Comparison of ENCODE assay signal across 8 cellular contexts in genomic region chr19:18045307-18046013, GRCh38. TPM values are rescaled to one million over a fixed set of nuclear protein-coding genes. Genes with fewer than 3 reads are reported as not detected.
DNase-seq lines count a peak whose midpoint lies in the region; ATAC-seq and TF ChIP-seq lines count a peak whose summit lies in the region.

No MANE protein-coding gene starts in this region.

- H3K9me3 Mint-ChIP-seq in CD14-positive monocyte (peaks cover 0 to 10% (median 4%) of the 10 kb centered on the region in 7 donors), MCF 10A (ENCODE audit: unreplicated experiment) (no peaks in the 10 kb centered on the region), nephron (no peaks in the 10 kb centered on the region)

- no TSS peak for BruUV-seq in MCF 10A (replicated peaks; lab: Mats Ljungman, UMichigan)

- H3K27me3 Mint-ChIP-seq in CD14-positive monocyte (ENCODE audit: low read depth in 3 of 3) (peaks cover 3 to 14% (median 13%) of the 10 kb centered on the region in 3 donors), MCF 10A (ENCODE audit: insufficient read depth, unreplicated experiment) (no peaks in the 10 kb centered on the region), nephron (ENCODE audit: low read depth) (peaks cover 10% of the 10 kb centered on the region)

- H3K36me3 Mint-ChIP-seq in CD14-positive monocyte, result no peaks in the 10 kb centered on the region
- H3K36me3 Mint-ChIP-seq in MCF 10A (ENCODE audit: insufficient read depth, unreplicated experiment), result no peaks in the 10 kb centered on the region
- H3K36me3 Mint-ChIP-seq in nephron (ENCODE audit: low read depth), result no peaks in the 10 kb centered on the region

- POLR2A ChIA-PET in MCF 10A (lab: Yijun Ruan, JAX), result no interaction called here

- DNase-seq in CD14-positive monocyte (ENCODE audit: low spot score) (no peak), HL-60 (ENCODE audit: low read depth in 1 of 2, low spot score in 1 of 2) (no peak), MCF 10A (ENCODE audit: unreplicated experiment) (no peak), Ammon's horn (ENCODE audit: low spot score) (no peak), 8988T (no peak)

- peaks cover 38% of the 10 kb centered on the region for H3K4me1 Mint-ChIP-seq in CD14-positive monocyte
- H3K4me1 Mint-ChIP-seq in MCF 10A (ENCODE audit: insufficient read depth, unreplicated experiment), result peaks cover 15% of the 10 kb centered on the region
- H3K4me1 Mint-ChIP-seq in nephron, result peaks cover 4% of the 10 kb centered on the region

- ATAC-seq in HG03469 (IDR thresholded peaks at IDR 0.05; ENCODE audit: unreplicated experiment) (no peak), HG02870 (IDR thresholded peaks at IDR 0.05; ENCODE audit: unreplicated experiment) (no peak)

- TF ChIP-seq CTCF in CD14-positive monocyte (IDR thresholded peaks at IDR 0.05), result no peak
- TF ChIP-seq CTCF in HL-60 (IDR thresholded peaks at IDR 0.05; ENCODE audit: insufficient read depth, low read length), result no peak
- no peak for TF ChIP-seq CTCF in MCF 10A (IDR thresholded peaks at IDR 0.05; ENCODE audit: unreplicated experiment)
- TF ChIP-seq CTCF in nephron (IDR thresholded peaks at IDR 0.05; ENCODE audit: unreplicated experiment in 3 of 3), result no peak

- peak overlapping the region; percentile 64 for H3K27ac ChIP-seq in HL-60 (replicated peaks)

- CTCF ChIA-PET in MCF 10A (lab: Yijun Ruan, JAX), result interaction anchor here (0.6 to 2.5 kb wide), 4 partner anchors 14 to 84 kb away, joined by 3 to 8 read pairs (median 4); partner anchors contain the start of gene ARRDC2

- H3K4me3 Mint-ChIP-seq in CD14-positive monocyte (peak overlapping the region; percentile 81 to 91), MCF 10A (ENCODE audit: unreplicated experiment) (peak overlapping the region; percentile 14), nephron (peak overlapping the region in 1 of 3 experiments; percentile 57)

- no peaks in the 10 kb centered on the region for H3K27me3 ChIP-seq in HL-60 (ENCODE audit: insufficient read depth, poor library complexity, severe bottlenecking)

- peak overlapping the region; percentile 10; the same call in 1 of the 2 replicates for H3K4me3 ChIP-seq in HL-60 (replicated peaks; ENCODE audit: insufficient read depth, low read length)

- intact Hi-C loops in CD14-positive monocyte (cut with micrococcal nuclease) (no loop called here), MCF 10A (cut with micrococcal nuclease) (no loop called here)

- H3K27ac Mint-ChIP-seq in CD14-positive monocyte, result peak overlapping the region; percentile 77 to 92 (median 86)
- peak overlapping the region; percentile 39 for H3K27ac Mint-ChIP-seq in MCF 10A (ENCODE audit: low read depth, unreplicated experiment)
- peak overlapping the region in 2 of 3 experiments; percentile 58 to 67 for H3K27ac Mint-ChIP-seq in nephron

RNA-seq across cellular contexts. Expression of gene ARRDC2, which starts 37.5 kb away (rescaled TPM):
- 10 to 100 TPM; 13.8 to 23.9 TPM for polyA plus RNA-seq in CD14-positive monocyte
- 14.1 and 18.8 TPM in 2 replicates for total RNA-seq in MCF 10A (2022)

RNA-seq across cellular contexts. Expression of gene IL12RB1, which starts 41.3 kb away (rescaled TPM):
- 1 to 10 TPM; 7.8 to 7.9 TPM for polyA plus RNA-seq in CD14-positive monocyte
- not detected in 2 replicates for total RNA-seq in MCF 10A (2022)

RNA-seq across cellular contexts. Expression of gene MAST3, which starts 52.1 kb away (rescaled TPM):
- 10 to 100 TPM in 1 of 2 donors, 1 to 10 TPM in 1; 6.8 to 12.4 TPM for polyA plus RNA-seq in CD14-positive monocyte
- total RNA-seq in MCF 10A (2022), result 4.1 and 5.9 TPM in 2 replicates
